Comparison of ENCODE assay signal across 22 cellular contexts in the genomic region with DNA sequence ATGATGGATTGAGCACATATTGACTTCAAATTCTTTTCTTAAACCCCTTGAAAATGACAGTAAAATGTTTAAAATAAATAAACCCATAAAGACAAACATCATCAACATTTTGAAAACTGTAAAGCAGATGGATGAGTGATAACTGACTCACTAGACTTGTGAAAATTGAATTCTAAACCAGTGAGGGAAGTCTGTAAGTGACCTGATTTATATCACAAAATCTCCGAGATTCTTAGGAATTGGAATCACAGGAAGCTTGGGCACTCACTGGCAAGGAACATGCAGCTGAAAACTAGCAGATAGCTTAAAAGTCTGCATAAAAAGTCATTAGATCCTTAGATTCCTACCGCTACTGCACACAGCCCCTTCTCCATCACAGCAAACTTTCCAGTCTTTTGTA.
"Had no signal": no experiment of that assay in that cellular context is flagged by ENCODE, and none has a peak within 500 bp of the region (broad histone marks: within the 10 kb centered on the region; RNA-seq: fewer than 3 reads in every experiment).

No MANE protein-coding gene starts in this region.

- H3K4me2 ChIP-seq: neural progenitor cell had no signal

- H3K27ac ChIP-seq: adrenal gland, ascending aorta, gastrocnemius medialis, neural progenitor cell, thyroid gland, upper lobe of right lung, WERI-Rb-1 had no signal

- H2AFZ ChIP-seq: neural progenitor cell had no signal

- H3K27me3 ChIP-seq: adrenal gland, ascending aorta, gastrocnemius medialis, neural progenitor cell, thyroid gland, upper lobe of right lung had no signal

- H3K36me3 ChIP-seq: adrenal gland, ascending aorta, gastrocnemius medialis, neural progenitor cell, thyroid gland, upper lobe of right lung, WERI-Rb-1 had no signal

- H3K9me3 ChIP-seq: adrenal gland, ascending aorta, gastrocnemius medialis, thyroid gland, upper lobe of right lung had no signal

- H3K9ac ChIP-seq: neural progenitor cell had no signal

- H3K4me1 ChIP-seq: adrenal gland, ascending aorta, gastrocnemius medialis, thyroid gland, upper lobe of right lung had no signal

- DNase-seq: activated CD4-positive, alpha-beta T cell treated with anti-CD3 and anti-CD28 coated beads for 1 hour; activated CD4-positive, alpha-beta T cell treated with anti-CD3 and anti-CD28 coated beads, Interleukin-2, amount 50 U/mL, for 1 hour; activated CD8-positive, alpha-beta T cell treated with anti-CD3 and anti-CD28 coated beads, Interleukin-2, amount 10 ng/mL, durations not matched to agents 7 days and 5 days; activated naive CD4-positive, alpha-beta T cell; adrenal gland; central memory CD4-positive, alpha-beta T cell; effector memory CD4-positive, alpha-beta T cell; gastrocnemius medialis; head of caudate nucleus; left ventricle myocardium superior; mammary epithelial cell; naive thymus-derived CD8-positive, alpha-beta T cell; retina; stimulated activated CD4-positive, alpha-beta T cell treated with anti-CD3 and anti-CD28 coated beads, Interleukin-4, amount 100 ng/mL, for 4 hours; stimulated activated naive CD8-positive, alpha-beta T cell treated with anti-CD3 and anti-CD28 coated beads, Interleukin-15, Interleukin-2, amounts not matched to agents 100 U/mL and 50 U/mL, for 24 hours; substantia nigra; thyroid gland; upper lobe of right lung; WERI-Rb-1 had no signal

- ATAC-seq: activated CD8-positive, alpha-beta T cell treated with anti-CD3 and anti-CD28 coated beads, Interleukin-2, amount 10 ng/mL, durations not matched to agents 7 days and 5 days; activated T-helper 17 cell treated with anti-CD3 and anti-CD28 coated beads, Interleukin-2, amount 50 U/mL, for 72 hours; gastrocnemius medialis; left ventricle myocardium superior; naive thymus-derived CD8-positive, alpha-beta T cell; stimulated activated naive CD8-positive, alpha-beta T cell treated with anti-CD3 and anti-CD28 coated beads, Interleukin-15, Interleukin-2, amounts not matched to agents 100 U/mL and 50 U/mL, for 24 hours; upper lobe of right lung had no signal

- H3K4me3 ChIP-seq: adrenal gland, ascending aorta, gastrocnemius medialis, neural progenitor cell, thyroid gland, upper lobe of right lung had no signal
